ENCODE assay signal across 9 cellular contexts in genomic region chr22:19733755-19734154, GRCh38. TPM values are rescaled to one million over a fixed set of nuclear protein-coding genes. Genes with fewer than 3 reads are reported as not detected.
"Had no signal": no experiment of that assay in that cellular context is flagged by ENCODE, and none has a peak within 500 bp of the region (broad histone marks: within the 10 kb centered on the region; RNA-seq: fewer than 3 reads in every experiment).

No MANE protein-coding gene starts in this region.

- H2AFZ ChIP-seq: GM23248 had no signal

- H3K9ac ChIP-seq: GM23248 had no signal

- H3K27ac ChIP-seq: GM23248 had no signal

- DNase-seq: GM23248, GOT3, H9, HCEC 1CT, IMR-90, KBM-7 had no signal

- H3K27ac Mint-ChIP-seq: H9 had no signal

- H3K9me3 Mint-ChIP-seq: H9 had no signal

- FAIRE-seq: H54, HTR-8/SVneo had no signal

- H3K4me3 Mint-ChIP-seq: H9 had no signal

- H3K4me3 ChIP-seq: GM23248 had no signal

RNA-seq across cellular contexts. Expression of gene GP1BB, which starts 10.4 kb away (rescaled TPM):
- total RNA-seq: HT-29 had no signal

RNA-seq across cellular contexts. Expression of gene SEPTIN5, which starts 19.5 kb away (rescaled TPM):
- total RNA-seq: HT-29 had no signal

RNA-seq across cellular contexts. Expression of gene TBX1, which starts 26.8 kb away (rescaled TPM):
- total RNA-seq: HT-29, IMR-90 had no signal
